27 cellular contexts compared by ENCODE assay signal in genomic region chr1:56120021-56120420, GRCh38.
DNase-seq lines count a peak whose midpoint lies in the region; TF ChIP-seq lines count a peak whose summit lies in the region.
"Had no signal": no experiment of that assay in that cellular context is flagged by ENCODE, and none has a peak within 500 bp of the region (broad histone marks: within the 10 kb centered on the region; RNA-seq: fewer than 3 reads in every experiment).

No MANE protein-coding gene starts in this region.

- DNase-seq in AG10803 (ENCODE audit: low read depth) (peak; percentile 15), HCEC 1CT (peak; percentile 72), astrocyte of the spinal cord (ENCODE audit: low read depth, low spot score) (peak; percentile 46), kidney tubule cell (ENCODE audit: low spot score) (peak; percentile 56), HT-29 (ENCODE audit: low spot score) (no peak), spleen (no peak), NCI-H187 (lab: John Stamatoyannopoulos, UW) (no peak), dorsolateral prefrontal cortex (no peak)
- DNase-seq: activated B cell treated with CpG ODN at 0.5 μM for 24 hours; activated CD4-positive, alpha-beta T cell treated with anti-CD3 and anti-CD28 coated beads, Interleukin-2, amount 10 ng/mL, durations not matched to agents 7 days and 5 days; activated effector memory CD4-positive, alpha-beta T cell treated with anti-CD3 and anti-CD28 coated beads, Interleukin-2, amount 50 U/mL, for 16 hours; activated naive CD8-positive, alpha-beta T cell treated with anti-CD3 and anti-CD28 coated beads, Interleukin-2, amount 10 ng/mL, durations not matched to agents 7 days and 5 days; activated T-cell treated with anti-CD3 and anti-CD28 coated beads, Interleukin-2, amount 50 U/mL, for 24 hours; CD8-positive, alpha-beta memory T cell; immature natural killer cell; NCI-H1092 treated with DMSO at 0.1 percent for 48 hours; NCI-H187 treated with DMSO at 0.1 percent for 48 hours; NCI-H510A treated with DMSO at 0.1 percent for 48 hours; ovary; stimulated activated CD4-positive, alpha-beta T cell treated with anti-CD3 and anti-CD28 coated beads, Interleukin-1b, Interleukin-23, amount 100 ng/mL, for 48 hours; stimulated activated naive CD8-positive, alpha-beta T cell treated with anti-CD3 and anti-CD28 coated beads, Interleukin-15, amount 100 ng/mL, for 72 hours; T-helper 1 cell; uterus had no signal

- TF ChIP-seq POLR2A in spleen (IDR thresholded peaks at IDR 0.05): no peak

- no peaks in the 10 kb centered on the region for H3K4me1 ChIP-seq in spleen
- H3K4me1 ChIP-seq: SJSA1, uterus had no signal

- H3K4me3 ChIP-seq in AG10803 (ENCODE audit: low read length) (no peak overlapping the region), astrocyte of the spinal cord (ENCODE audit: low read depth, low read length) (no peak overlapping the region), spleen (no peak overlapping the region), dorsolateral prefrontal cortex (no peak overlapping the region)
- H3K4me3 ChIP-seq: ovary, SJSA1, smooth muscle cell, thoracic aorta, uterus had no signal

- H3K27me3 ChIP-seq in spleen (replicated peaks in 1 of 7) (no peaks in the 10 kb centered on the region), dorsolateral prefrontal cortex (no peaks in the 10 kb centered on the region)
- H3K27me3 ChIP-seq: ovary, SJSA1, uterus had no signal

- no peaks in the 10 kb centered on the region for H3K36me3 ChIP-seq in spleen
- H3K36me3 ChIP-seq: ovary, SJSA1, thoracic aorta, uterus had no signal

- TF ChIP-seq CTCF in AG10803 (conservative IDR thresholded peaks at IDR 0.05; ENCODE audit: low read length) (no peak), astrocyte of the spinal cord (IDR thresholded peaks at IDR 0.05; ENCODE audit: low read depth, low read length) (no peak), spleen (IDR thresholded peaks at IDR 0.05 in 8 of 11, conservative IDR thresholded peaks at IDR 0.05 in 3 of 11) (no peak), dorsolateral prefrontal cortex (IDR thresholded peaks at IDR 0.05 in 54 of 56, conservative IDR thresholded peaks at IDR 0.05 in 2 of 56; ENCODE audit: low read depth in 1 of 56, partially characterized antibody in 56 of 56) (no peak)

- 78 to 83% (median 82%) methylated on average over 2 of the region's 2 CpGs for WGBS in spleen, 5 donors

- intact Hi-C loops in spleen (cut with DNase I; ENCODE audit: low total_unique reads) (no loop called here), dorsolateral prefrontal cortex (cut with DNase I) (no loop called here)

- in situ Hi-C loops in astrocyte of the spinal cord (cut with HindIII; ENCODE audit: low sequenced_read_pairs): no loop called here

- peaks cover 0 to 16% (median 9%) of the 10 kb centered on the region in 8 donors for H3K9me3 ChIP-seq in spleen
- H3K9me3 ChIP-seq: ovary, thoracic aorta had no signal

- H3K27ac ChIP-seq in spleen (no peak overlapping the region), dorsolateral prefrontal cortex (no peak overlapping the region)
- H3K27ac ChIP-seq: ovary, RWPE1, SJSA1, thoracic aorta, uterus had no signal

Comparison
In these comparisons a context has a peak if more than half of its experiments do, and no peak if none do; other contexts are left out.
1. DNase-seq: peak in AG10803 (single experiment), HCEC 1CT (single experiment), astrocyte of the spinal cord (single experiment) and kidney tubule cell (single experiment); none in HT-29 (single experiment), spleen (single experiment), NCI-H187 (0 of 2) and dorsolateral prefrontal cortex (0 of 10).